ENCODE assay signal across 26 cellular contexts in the genomic region with DNA sequence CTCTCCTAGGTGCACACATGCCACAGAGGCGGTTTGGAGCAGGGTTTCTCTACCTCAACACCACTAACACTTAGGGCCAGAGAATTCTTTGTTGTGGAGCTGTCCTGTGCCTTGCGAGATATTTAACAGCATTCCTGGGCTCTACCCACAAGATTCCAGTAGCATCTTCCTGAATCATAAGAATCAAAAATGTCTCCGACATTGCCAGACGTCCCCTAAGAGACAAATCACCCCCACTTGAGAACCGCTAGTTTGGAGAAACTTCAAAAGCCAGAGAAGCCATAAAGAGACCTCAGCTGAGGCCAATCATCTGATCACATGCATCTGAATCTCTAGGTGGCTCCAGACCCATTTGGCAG. TPM values are rescaled to one million over a fixed set of nuclear protein-coding genes. Genes with fewer than 3 reads are reported as not detected.
"Had no signal": no experiment of that assay in that cellular context is flagged by ENCODE, and none has a peak within 500 bp of the region (broad histone marks: within the 10 kb centered on the region; RNA-seq: fewer than 3 reads in every experiment).

No MANE protein-coding gene starts in this region.

- H3K27ac Mint-ChIP-seq: nephron progenitor cell; stimulated activated naive B cell treated with anti-CD40 and anti-IgM and Interleukin-4, amounts not matched to agents 10 μg/mL and 1 μg/mL and 100 μg/mL, for 72 hours had no signal

- H3K36me3 ChIP-seq: right lobe of liver, vagina had no signal

- H3K4me1 ChIP-seq: heart left ventricle, psoas muscle, right lobe of liver, testis, tibial nerve, upper lobe of right lung, vagina had no signal

- H3K27ac ChIP-seq: dorsolateral prefrontal cortex, heart left ventricle, neutrophil, psoas muscle, right lobe of liver, spleen, testis, tibial nerve, upper lobe of right lung, vagina had no signal

- H3K9me3 ChIP-seq: heart left ventricle, neutrophil, psoas muscle, right lobe of liver, spleen, testis, tibial nerve, upper lobe of right lung, vagina had no signal

- DNase-seq: dorsolateral prefrontal cortex; effector CD8-positive, alpha-beta T cell; hippocampal formation; left colon; mesenchymal stem cell; midbrain; nephron progenitor cell; psoas muscle; retina; right lobe of liver; spleen; stimulated activated CD4-positive, alpha-beta T cell treated with anti-CD3 and anti-CD28 coated beads, Interleukin-15, amount 100 ng/mL, for 24 hours; stimulated activated CD4-positive, alpha-beta T cell treated with anti-CD3 and anti-CD28 coated beads, Interleukin-1b, Interleukin-23, amount 100 ng/mL, for 48 hours; stimulated activated CD4-positive, alpha-beta T cell treated with anti-CD3 and anti-CD28 coated beads, Interleukin-4, amount 100 ng/mL, for 24 hours; stimulated activated naive B cell treated with anti-CD40 and anti-IgM and Interleukin-4, amounts not matched to agents 10 μg/mL and 1 μg/mL and 100 μg/mL, for 72 hours; stimulated activated naive CD8-positive, alpha-beta T cell treated with anti-CD3 and anti-CD28 coated beads, Interleukin-15, amount 100 ng/mL, for 72 hours; testis; upper lobe of right lung had no signal

- H3K4me3 Mint-ChIP-seq: nephron progenitor cell; stimulated activated naive B cell treated with anti-CD40 and anti-IgM and Interleukin-4, amounts not matched to agents 10 μg/mL and 1 μg/mL and 100 μg/mL, for 72 hours; stimulated activated naive CD8-positive, alpha-beta T cell treated with anti-CD3 and anti-CD28 coated beads, Interleukin-15, amount 100 ng/mL, for 72 hours had no signal

- H3K9me3 Mint-ChIP-seq: nephron progenitor cell; stimulated activated naive B cell treated with anti-CD40 and anti-IgM and Interleukin-4, amounts not matched to agents 10 μg/mL and 1 μg/mL and 100 μg/mL, for 72 hours; stimulated activated naive CD8-positive, alpha-beta T cell treated with anti-CD3 and anti-CD28 coated beads, Interleukin-15, amount 100 ng/mL, for 72 hours had no signal

- H3K27me3 ChIP-seq: neutrophil, right lobe of liver, spleen, testis, upper lobe of right lung, vagina had no signal

- H3K4me3 ChIP-seq: dorsolateral prefrontal cortex, heart left ventricle, lung, psoas muscle, right lobe of liver, spleen, testis, tibial nerve, upper lobe of right lung, vagina had no signal

- ATAC-seq: heart left ventricle; left ventricle myocardium superior; psoas muscle; right lobe of liver; stimulated activated naive B cell treated with anti-CD40 and anti-IgM and Interleukin-4, amounts not matched to agents 10 μg/mL and 1 μg/mL and 100 μg/mL, for 72 hours; stimulated activated naive CD8-positive, alpha-beta T cell treated with anti-CD3 and anti-CD28 coated beads, Interleukin-15, amount 100 ng/mL, for 72 hours; upper lobe of right lung had no signal

- H3K27me3 Mint-ChIP-seq: stimulated activated naive B cell treated with anti-CD40 and anti-IgM and Interleukin-4, amounts not matched to agents 10 μg/mL and 1 μg/mL and 100 μg/mL, for 72 hours; stimulated activated naive CD8-positive, alpha-beta T cell treated with anti-CD3 and anti-CD28 coated beads, Interleukin-15, amount 100 ng/mL, for 72 hours had no signal

RNA-seq across cellular contexts. Expression of gene MFNG, which starts 16.1 kb away (rescaled TPM):
- total RNA-seq: fibroblast of lung had no signal

RNA-seq across cellular contexts. Expression of gene ELFN2, which starts 42.8 kb away (rescaled TPM):
- total RNA-seq: psoas muscle, subcutaneous adipose tissue, vagina had no signal
